9 cellular contexts compared by ENCODE assay signal in the genomic region with DNA sequence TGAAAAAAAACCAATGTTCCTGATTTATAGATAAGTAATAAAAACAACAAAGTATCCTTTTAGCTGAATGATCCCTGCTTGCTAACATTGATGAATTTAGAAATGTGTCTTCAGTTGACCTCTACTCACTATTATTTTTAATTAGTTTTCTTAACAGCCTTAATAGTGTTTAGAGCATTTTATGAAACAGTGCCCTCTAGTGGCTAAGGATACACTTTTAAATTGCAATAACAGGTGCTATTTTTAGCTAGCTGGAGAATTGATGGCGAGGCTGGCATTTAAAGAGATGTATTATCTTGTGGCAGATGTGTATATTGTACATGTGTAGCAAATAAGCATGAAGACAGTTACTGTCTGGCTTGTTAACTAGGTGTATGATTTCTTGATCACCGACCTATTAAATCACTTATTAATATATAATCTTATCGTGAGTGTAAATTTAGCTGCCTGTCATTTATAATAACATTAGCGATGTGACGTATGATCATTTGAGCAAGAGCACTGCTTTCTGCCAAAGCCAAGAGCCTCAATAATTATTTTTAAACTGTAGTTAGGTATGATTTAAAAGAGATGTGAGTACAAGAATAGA.
DNase-seq lines count a peak whose midpoint lies in the region; ATAC-seq, FAIRE-seq and TF ChIP-seq lines count a peak whose summit lies in the region.
"Had no signal": no experiment of that assay in that cellular context is flagged by ENCODE, and none has a peak within 500 bp of the region (broad histone marks: within the 10 kb centered on the region; RNA-seq: fewer than 3 reads in every experiment).

No MANE protein-coding gene starts in this region.

- DNase-seq in D341Med (ENCODE audit: low spot score) (peak; percentile 42), NCI-H774 (lab: John Stamatoyannopoulos, UW) (peak; percentile 49), osteoblast (ENCODE audit: insufficient read length, low spot score, missing footprints) (no peak)
- DNase-seq in central memory CD4-positive, alpha-beta T cell = no peak
- no peak for DNase-seq in stimulated activated CD4-positive, alpha-beta T cell treated with anti-CD3 and anti-CD28 coated beads, Interleukin-2, amount 100 ng/mL, for 48 hours

- H3K4me1 ChIP-seq in osteoblast (ENCODE audit: insufficient read depth, low read length) = no peaks in the 10 kb centered on the region

- no peak overlapping the region for H3K4me3 ChIP-seq in osteoblast (ENCODE audit: insufficient read depth, low read length)
- H3K4me3 ChIP-seq: thoracic aorta had no signal

- H3K36me3 ChIP-seq in osteoblast (ENCODE audit: insufficient read depth, low read length) = no peaks in the 10 kb centered on the region
- H3K36me3 ChIP-seq: thoracic aorta had no signal

- peak; percentile 50 for TF ChIP-seq CTCF in osteoblast (IDR thresholded peaks at IDR 0.05; ENCODE audit: extremely low read depth, low read depth, low read length)

- H3K4me2 ChIP-seq in osteoblast (ENCODE audit: insufficient read depth, low read length) = no peak overlapping the region

- H3K27ac ChIP-seq in osteoblast (ENCODE audit: low read depth, low read length) = no peak overlapping the region
- H3K27ac ChIP-seq: thoracic aorta had no signal

- H3K27me3 ChIP-seq in osteoblast (ENCODE audit: insufficient read depth, low read length) = no peaks in the 10 kb centered on the region

- peak; percentile 23 for FAIRE-seq in endometrium (lab: Jason Lieb, UNC)

- H3K79me2 ChIP-seq in osteoblast (ENCODE audit: insufficient read depth, low read length) = no peaks in the 10 kb centered on the region

- H3K9me3 ChIP-seq in osteoblast (ENCODE audit: low read depth, low read length) = no peaks in the 10 kb centered on the region
- H3K9me3 ChIP-seq: thoracic aorta had no signal

- ATAC-seq in HG02678 (IDR thresholded peaks at IDR 0.05; ENCODE audit: unreplicated experiment) (peak; percentile 55), HG03432 (IDR thresholded peaks at IDR 0.05; ENCODE audit: unreplicated experiment) (no peak)

- no peak overlapping the region for H2AFZ ChIP-seq in osteoblast (ENCODE audit: low read length)

- H4K20me1 ChIP-seq in osteoblast (ENCODE audit: insufficient read depth, low read length) = no peaks in the 10 kb centered on the region

Comparison
In these comparisons a context has a peak if more than half of its experiments do, and no peak if none do; other contexts are left out.
1. DNase-seq: peak in D341Med (single experiment) and NCI-H774 (single experiment); none in osteoblast (single experiment), central memory CD4-positive, alpha-beta T cell (single experiment) and stimulated activated CD4-positive, alpha-beta T cell treated with anti-CD3 and anti-CD28 coated beads, Interleukin-2, amount 100 ng/mL, for 48 hours (0 of 2).